Comparison of ENCODE assay signal across 18 cellular contexts in genomic region chr11:57410287-57410686, GRCh38. TPM values are rescaled to one million over a fixed set of nuclear protein-coding genes. Genes with fewer than 3 reads are reported as not detected.
DNase-seq lines count a peak whose midpoint lies in the region; ATAC-seq and TF ChIP-seq lines count a peak whose summit lies in the region.
"Had no signal": no experiment of that assay in that cellular context is flagged by ENCODE, and none has a peak within 500 bp of the region (broad histone marks: within the 10 kb centered on the region; RNA-seq: fewer than 3 reads in every experiment).

No MANE protein-coding gene starts in this region.

- CTCF ChIA-PET in AG04449 (lab: Yijun Ruan, JAX), result interaction anchor here (1.6 kb wide), 1 partner anchor 47 kb away, joined by 3 read pairs; no protein-coding TSS in a partner anchor

- H3K27ac ChIP-seq in ascending aorta, result no peak overlapping the region
- H3K27ac ChIP-seq: coronary artery, PC-9 had no signal

- peak; percentile 79 for DNase-seq in AG04449 (ENCODE audit: low read depth, low spot score)
- peak; percentile 73 for DNase-seq in ELR (ENCODE audit: low read depth)
- DNase-seq in T-helper 17 cell, result no peak
- DNase-seq in fibroblast of peridontal ligament (ENCODE audit: extremely low read depth), result peak; percentile 95
- no peak for DNase-seq in ascending aorta (ENCODE audit: low spot score in 2 of 2)
- DNase-seq in hepatic stellate cell (ENCODE audit: low spot score), result no peak
- DNase-seq: activated CD4-positive, alpha-beta T cell treated with anti-CD3 and anti-CD28 coated beads for 48 hours; C1 segment of cervical spinal cord; H9; stimulated activated CD4-positive, alpha-beta T cell treated with anti-CD3 and anti-CD28 coated beads, Interleukin-2, amount 100 ng/mL, for 48 hours; T-cell had no signal

- peaks cover 67 to 88% of the 10 kb centered on the region in 2 donors for H3K36me3 ChIP-seq in ascending aorta

- POLR2A ChIA-PET in AG04449 (lab: Yijun Ruan, JAX), result no interaction called here

- H3K4me1 Mint-ChIP-seq in T-helper 17 cell, result peaks cover 23% of the 10 kb centered on the region

- no peak overlapping the region for H3K4me3 ChIP-seq in AG04449 (ENCODE audit: low read depth, low read length)
- no peak overlapping the region for H3K4me3 ChIP-seq in ascending aorta
- H3K4me3 ChIP-seq: coronary artery, PC-9 had no signal

- H3K4me3 Mint-ChIP-seq in T-helper 17 cell, result no peak overlapping the region
- H3K4me3 Mint-ChIP-seq: H9; stimulated activated memory B cell treated with anti-CD40 and anti-IgM and Interleukin-4, amounts not matched to agents 10 μg/mL and 1 μg/mL and 100 μg/mL, for 72 hours; T-cell had no signal

- peak overlapping the region; percentile 21 for H3K27ac Mint-ChIP-seq in T-helper 17 cell
- H3K27ac Mint-ChIP-seq: H9; stimulated activated memory B cell treated with anti-CD40 and anti-IgM and Interleukin-4, amounts not matched to agents 10 μg/mL and 1 μg/mL and 100 μg/mL, for 72 hours; T-cell had no signal

- peaks cover 0 to 3% of the 10 kb centered on the region in 2 donors for H3K4me1 ChIP-seq in ascending aorta

- H3K27me3 Mint-ChIP-seq in T-helper 17 cell, result no peaks in the 10 kb centered on the region
- H3K27me3 Mint-ChIP-seq: stimulated activated memory B cell treated with anti-CD40 and anti-IgM and Interleukin-4, amounts not matched to agents 10 μg/mL and 1 μg/mL and 100 μg/mL, for 72 hours; T-cell had no signal

- intact Hi-C loops in ascending aorta (cut with DNase I), result no loop called here

- peaks cover 20% of the 10 kb centered on the region for H3K36me3 Mint-ChIP-seq in T-helper 17 cell (ENCODE audit: low read depth)

- H3K9me3 ChIP-seq in T-helper 17 cell (ENCODE audit: control insufficient read depth, low read length, poor library complexity, severe bottlenecking) (no peaks in the 10 kb centered on the region), ascending aorta (no peaks in the 10 kb centered on the region)

- ATAC-seq in T-helper 17 cell (no peak), HG03439 (IDR thresholded peaks at IDR 0.05; ENCODE audit: unreplicated experiment) (no peak), GM19455 (IDR thresholded peaks at IDR 0.05; ENCODE audit: unreplicated experiment) (no peak)
- ATAC-seq: stimulated activated memory B cell treated with anti-CD40 and anti-IgM and Interleukin-4, amounts not matched to agents 10 μg/mL and 1 μg/mL and 100 μg/mL, for 72 hours; T-cell had no signal

- H3K27me3 ChIP-seq in ascending aorta, result no peaks in the 10 kb centered on the region

- TF ChIP-seq CTCF in AG04449 (IDR thresholded peaks at IDR 0.05; ENCODE audit: insufficient read depth, low read length, missing control alignments), result no peak
- TF ChIP-seq CTCF in ascending aorta (IDR thresholded peaks at IDR 0.05), result no peak

RNA-seq across cellular contexts. Expression of gene SLC43A3, which starts 16.6 kb away (rescaled TPM):
- total RNA-seq in T-helper 17 cell (10 to 100 TPM; 12.1 to 13.8 TPM), ascending aorta (211 TPM)
- total RNA-seq: NCI-H460 had no signal

RNA-seq across cellular contexts. Expression of gene PRG2, which starts 19.8 kb away (rescaled TPM):
- under 1 TPM; 0.55 to 0.92 TPM for total RNA-seq in T-helper 17 cell
- not detected for total RNA-seq in ascending aorta
- total RNA-seq: frontal cortex, H9, NCI-H460, PC-9 had no signal

RNA-seq across cellular contexts. Expression of gene PRG3, which starts 29.3 kb away (rescaled TPM):
- total RNA-seq in T-helper 17 cell (not detected), ascending aorta (not detected)
- total RNA-seq: frontal cortex, H9, NCI-H460, PC-9, T-cell had no signal

RNA-seq across cellular contexts. Expression of gene RTN4RL2, which starts 50.0 kb away (rescaled TPM):
- total RNA-seq in T-helper 17 cell (under 1 TPM in 1 of 2 donors, not detected in 1; 0.23 TPM), ascending aorta (0.64 TPM)

Comparison
In these comparisons a context has a peak if more than half of its experiments do, and no peak if none do; other contexts are left out.
1. DNase-seq: peak in AG04449 (single experiment), ELR (single experiment) and fibroblast of peridontal ligament (single experiment); none in T-helper 17 cell (0 of 3), ascending aorta (0 of 2) and hepatic stellate cell (single experiment).
2. RNA of gene SLC43A3, which starts 16.6 kb away (total RNA-seq): 211 TPM in ascending aorta (single experiment); 12.1 to 13.8 TPM in T-helper 17 cell; every median in the first group is over 10 times any median in the second.